In genomic region chr15:64182859-64183258, GRCh38 we compare ENCODE assay signal across 27 cellular contexts.
"Had no signal": no experiment of that assay in that cellular context is flagged by ENCODE, and none has a peak within 500 bp of the region (broad histone marks: within the 10 kb centered on the region; RNA-seq: fewer than 3 reads in every experiment).

No MANE protein-coding gene starts in this region.

- H3K4me1 Mint-ChIP-seq: immature natural killer cell had no signal

- H3K4me3 Mint-ChIP-seq: dendritic cell treated with granulocyte-macrophage colony-stimulating factor and Interleukin-4, amounts not matched to agents 40 ng/mL and 50 ng/mL, for 4 days; immature natural killer cell; naive thymus-derived CD4-positive, alpha-beta T cell; nephron progenitor cell; stimulated activated memory B cell treated with anti-CD40 and anti-IgM and Interleukin-4, amounts not matched to agents 10 μg/mL and 1 μg/mL and 100 μg/mL, for 72 hours had no signal

- H3K9me3 Mint-ChIP-seq: dendritic cell treated with granulocyte-macrophage colony-stimulating factor and Interleukin-4, amounts not matched to agents 40 ng/mL and 50 ng/mL, for 4 days; immature natural killer cell; naive thymus-derived CD4-positive, alpha-beta T cell; nephron progenitor cell; stimulated activated memory B cell treated with anti-CD40 and anti-IgM and Interleukin-4, amounts not matched to agents 10 μg/mL and 1 μg/mL and 100 μg/mL, for 72 hours had no signal

- ATAC-seq: heart right ventricle; left ventricle myocardium superior; lower lobe of right lung; naive thymus-derived CD4-positive, alpha-beta T cell; psoas muscle; right cardiac atrium; stimulated activated memory B cell treated with anti-CD40 and anti-IgM and Interleukin-4, amounts not matched to agents 10 μg/mL and 1 μg/mL and 100 μg/mL, for 72 hours; stimulated activated naive CD8-positive, alpha-beta T cell treated with anti-CD3 and anti-CD28 coated beads, Interleukin-15, Interleukin-2, amounts not matched to agents 100 U/mL and 50 U/mL, for 24 hours had no signal

- DNase-seq: colonic mucosa; effector memory CD4-positive, alpha-beta T cell; erythroblast; esophagus squamous epithelium; foreskin melanocyte; glutamatergic neuron; heart right ventricle; hypothalamus; immature natural killer cell; islet precursor cell; kidney glomerular epithelial cell; left ventricle myocardium superior; lower lobe of right lung; naive thymus-derived CD4-positive, alpha-beta T cell; nephron progenitor cell; nucleus accumbens; psoas muscle; right cardiac atrium; spleen; stimulated activated CD4-positive, alpha-beta T cell treated with anti-CD3 and anti-CD28 coated beads, Interleukin-4, amount 100 ng/mL, for 4 hours; stimulated activated naive CD8-positive, alpha-beta T cell treated with anti-CD3 and anti-CD28 coated beads, Interleukin-15, Interleukin-2, amounts not matched to agents 100 U/mL and 50 U/mL, for 24 hours; substantia nigra; testis; tibial artery; upper lobe of left lung had no signal

- H3K27ac Mint-ChIP-seq: dendritic cell treated with granulocyte-macrophage colony-stimulating factor and Interleukin-4, amounts not matched to agents 40 ng/mL and 50 ng/mL, for 4 days; immature natural killer cell; naive thymus-derived CD4-positive, alpha-beta T cell; nephron progenitor cell; stimulated activated memory B cell treated with anti-CD40 and anti-IgM and Interleukin-4, amounts not matched to agents 10 μg/mL and 1 μg/mL and 100 μg/mL, for 72 hours had no signal

- H3K36me3 Mint-ChIP-seq: stimulated activated memory B cell treated with anti-CD40 and anti-IgM and Interleukin-4, amounts not matched to agents 10 μg/mL and 1 μg/mL and 100 μg/mL, for 72 hours had no signal

- H3K27me3 Mint-ChIP-seq: dendritic cell treated with granulocyte-macrophage colony-stimulating factor and Interleukin-4, amounts not matched to agents 40 ng/mL and 50 ng/mL, for 4 days; naive thymus-derived CD4-positive, alpha-beta T cell; stimulated activated memory B cell treated with anti-CD40 and anti-IgM and Interleukin-4, amounts not matched to agents 10 μg/mL and 1 μg/mL and 100 μg/mL, for 72 hours had no signal
